ENCODE assay signal across 8 cellular contexts in genomic region chr17:44199553-44200477, GRCh38. TPM values are rescaled to one million over a fixed set of nuclear protein-coding genes. Genes with fewer than 3 reads are reported as not detected.
DNase-seq lines count a peak whose midpoint lies in the region; ATAC-seq, FAIRE-seq and TF ChIP-seq lines count a peak whose summit lies in the region.

ATXN7L3 (minus strand) TSS chr17:44199884; CDS start chr17:44198070, 1,814 bp downstream.

- TF ChIP-seq POLR2A in breast epithelium (IDR thresholded peaks at IDR 0.05): no peak

- FAIRE-seq in small intestine (lab: Jason Lieb, UNC): no peak

- H2AFZ ChIP-seq in ACC112 (ENCODE audit: low read length, unreplicated experiment): peak within 1 kb of the TSS; percentile 78

- H3K9me3 ChIP-seq in WERI-Rb-1 (ENCODE audit: severe bottlenecking): no peaks in the 10 kb centered on the region
- no peaks in the 10 kb centered on the region for H3K9me3 ChIP-seq in breast epithelium
- no peaks in the 10 kb centered on the region for H3K9me3 ChIP-seq in small intestine (ENCODE audit: control insufficient read depth, low read depth)

- peak; percentile 98 for DNase-seq in NCI-H2227 (lab: John Stamatoyannopoulos, UW; ENCODE audit: unreplicated experiment)
- DNase-seq in WERI-Rb-1: peak; percentile 100
- DNase-seq in breast epithelium (ENCODE audit: low spot score in 2 of 2): peak; percentile 99 to 100
- peak; percentile 96 for DNase-seq in iPS-NIHi11 (ENCODE audit: low spot score)
- peak; percentile 98 for DNase-seq in small intestine

- H3K4me3 ChIP-seq in ACC112 (ENCODE audit: low read depth, low read length): peak within 1 kb of the TSS; percentile 97
- peak within 1 kb of the TSS; percentile 87 for H3K4me3 ChIP-seq in WERI-Rb-1 (ENCODE audit: low read depth, low read length)
- peak within 1 kb of the TSS; percentile 80 to 96 (median 91) for H3K4me3 ChIP-seq in breast epithelium
- H3K4me3 ChIP-seq in small intestine (ENCODE audit: low read depth in 1 of 2, low read length in 2 of 2): peak within 1 kb of the TSS; percentile 80 to 96

- peak within 1 kb of the TSS; percentile 86 for H3K27ac ChIP-seq in ACC112 (ENCODE audit: low read depth, low read length)
- peak within 1 kb of the TSS; percentile 93 for H3K27ac ChIP-seq in WERI-Rb-1
- peak within 1 kb of the TSS; percentile 96 to 99 for H3K27ac ChIP-seq in breast epithelium
- peak within 1 kb of the TSS; percentile 96 to 99 for H3K27ac ChIP-seq in small intestine (ENCODE audit: low read depth in 1 of 2, low read length in 1 of 2)

- H3K4me1 ChIP-seq in ACC112 (ENCODE audit: control insufficient read depth, insufficient read depth, low read length, unreplicated experiment) (peaks cover 50% of the 10 kb centered on the region), breast epithelium (peaks cover 0 to 11% of the 10 kb centered on the region in 2 donors), small intestine (ENCODE audit: control insufficient read depth in 2 of 2, insufficient read depth in 1 of 2, low read depth in 1 of 2, low read length in 1 of 2) (peaks cover 0 to 3% of the 10 kb centered on the region in 2 donors)

- TF ChIP-seq CTCF in WERI-Rb-1 (IDR thresholded peaks at IDR 0.05; ENCODE audit: low read depth, low read length) (no peak), breast epithelium (IDR thresholded peaks at IDR 0.05) (no peak)

- ATAC-seq in GM18870 (IDR thresholded peaks at IDR 0.05; ENCODE audit: unreplicated experiment) (peak; percentile 42), HG03108 (IDR thresholded peaks at IDR 0.05; ENCODE audit: unreplicated experiment) (peak; percentile 63)

- H3K27me3 ChIP-seq in ACC112 (ENCODE audit: insufficient read depth, low read length) (no peaks in the 10 kb centered on the region), WERI-Rb-1 (ENCODE audit: insufficient read depth, low read depth, severe bottlenecking) (no peaks in the 10 kb centered on the region), breast epithelium (no peaks in the 10 kb centered on the region), small intestine (ENCODE audit: control insufficient read depth in 2 of 2, insufficient read depth in 2 of 2, low read length in 2 of 2) (no peaks in the 10 kb centered on the region)

- WGBS in small intestine, 3 donors: 1 to 2% (median 1%) methylated on average over 35 to 126 of the region's 126 CpGs

- intact Hi-C loops in breast epithelium (cut with DNase I; ENCODE audit: low total_unique reads): no loop called here

- H3K36me3 ChIP-seq in ACC112 (ENCODE audit: insufficient read depth, low read length): no peaks in the 10 kb centered on the region
- H3K36me3 ChIP-seq in WERI-Rb-1: peaks cover 31% of the 10 kb centered on the region
- H3K36me3 ChIP-seq in breast epithelium: peaks cover 2% of the 10 kb centered on the region
- peaks cover 9 to 11% of the 10 kb centered on the region in 2 donors for H3K36me3 ChIP-seq in small intestine (ENCODE audit: control insufficient read depth in 2 of 2, insufficient read depth in 2 of 2, low read length in 2 of 2)

- peaks cover 24% of the 10 kb centered on the region for H3K79me2 ChIP-seq in ACC112 (ENCODE audit: control insufficient read depth, insufficient read depth, low read length, unreplicated experiment)

RNA-seq across cellular contexts. Expression of gene ATXN7L3, which starts in this region (rescaled TPM):
- 10 to 100 TPM; 34.7 to 45.8 (median 38.3) TPM for total RNA-seq in breast epithelium
- 10 to 100 TPM; 40.3 to 44.1 (median 43.2) TPM for polyA plus RNA-seq in small intestine

Comparison
In these comparisons a context has a peak if more than half of its experiments do, and no peak if none do; other contexts are left out.
1. Peak in every context shown above with its lines: DNase-seq, ATAC-seq, H3K4me3 ChIP-seq and H3K27ac ChIP-seq.